Comparison of ENCODE assay signal across 22 cellular contexts in genomic region chr5:75047356-75047755, GRCh38. TPM values are rescaled to one million over a fixed set of nuclear protein-coding genes. Genes with fewer than 3 reads are reported as not detected.
A peak's percentile ranks its signal among the peaks of the same experiment; 100 is the strongest.
DNase-seq lines count a peak whose midpoint lies in the region; ATAC-seq and TF ChIP-seq lines count a peak whose summit lies in the region.
"Had no signal": no experiment of that assay in that cellular context is flagged by ENCODE, and none has a peak within 500 bp of the region (broad histone marks: within the 10 kb centered on the region; RNA-seq: fewer than 3 reads in every experiment).

No MANE protein-coding gene starts in this region.

- intact Hi-C loops in heart right ventricle (cut with DNase I), result loop anchor here in 3 of 10 donors (10.0 kb wide), 3 partner anchors 217 to 383 kb away; partner anchors contain the start of gene HMGCR (in 1 of the 3)

- peaks cover 19% of the 10 kb centered on the region; the same call in 1 of the 2 replicates for H3K36me3 ChIP-seq in Loucy (ENCODE audit: insufficient read depth, low read length)
- H3K36me3 ChIP-seq in heart right ventricle, result peaks cover 0 to 28% (median 0%) of the 10 kb centered on the region in 9 donors
- no peaks in the 10 kb centered on the region for H3K36me3 ChIP-seq in brain microvascular endothelial cell (replicated peaks)
- H3K36me3 ChIP-seq: BLaER1 treated with 17β-estradiol and CSF1 and Interleukin-3, amounts not matched to agents 10 nM and 100 nM had no signal

- H3K9me2 ChIP-seq in Loucy (replicated peaks; ENCODE audit: low read depth, low read length), result no peaks in the 10 kb centered on the region

- no peaks in the 10 kb centered on the region for H4K20me1 ChIP-seq in Loucy (ENCODE audit: insufficient read depth, low read length, poor library complexity, severe bottlenecking)

- H3K4me3 ChIP-seq in Loucy (ENCODE audit: low read length, poor library complexity, severe bottlenecking), result peak overlapping the region; percentile 90
- H3K4me3 ChIP-seq in heart right ventricle, result no peak overlapping the region
- no peak overlapping the region for H3K4me3 ChIP-seq in brain microvascular endothelial cell (ENCODE audit: low read depth, low read length)
- H3K4me3 ChIP-seq: BLaER1 treated with 17β-estradiol and CSF1 and Interleukin-3, amounts not matched to agents 10 nM and 100 nM; GM23248 had no signal

- H3F3A ChIP-seq in Loucy (ENCODE audit: low read depth), result no peaks in the 10 kb centered on the region

- peaks cover 27% of the 10 kb centered on the region for H3K36me3 Mint-ChIP-seq in activated naive CD8-positive, alpha-beta T cell
- peaks cover 15% of the 10 kb centered on the region for H3K36me3 Mint-ChIP-seq in activated naive CD8-positive, alpha-beta T cell treated with anti-CD3 and anti-CD28 coated beads, Interleukin-2, amount 50 U/mL, for 24 hours (ENCODE audit: low read depth)
- peaks cover 28% of the 10 kb centered on the region for H3K36me3 Mint-ChIP-seq in central memory CD8-positive, alpha-beta T cell (ENCODE audit: insufficient read depth)
- H3K36me3 Mint-ChIP-seq in naive thymus-derived CD8-positive, alpha-beta T cell, result peaks cover 27 to 54% (median 48%) of the 10 kb centered on the region in 3 donors

- no peak for DNase-seq in activated naive CD8-positive, alpha-beta T cell treated with anti-CD3 and anti-CD28 coated beads, Interleukin-2, amount 50 U/mL, for 24 hours
- no peak for DNase-seq in central memory CD8-positive, alpha-beta T cell (ENCODE audit: low spot score in 2 of 2)
- no peak for DNase-seq in naive thymus-derived CD8-positive, alpha-beta T cell
- DNase-seq in heart right ventricle (no peak), brain microvascular endothelial cell (no peak)
- DNase-seq: 8988T; Calu3; CD8-positive, alpha-beta T cell; DMS153; GDM1; GM23248; H9; IMR-90; NCI-H1694; NCI-H446; NCI-H526; Right ventricle myocardium superior had no signal

- H3K27ac Mint-ChIP-seq in activated naive CD8-positive, alpha-beta T cell, result peak overlapping the region; percentile 72
- H3K27ac Mint-ChIP-seq in activated naive CD8-positive, alpha-beta T cell treated with anti-CD3 and anti-CD28 coated beads, Interleukin-2, amount 50 U/mL, for 24 hours, result no peak overlapping the region
- peak overlapping the region; percentile 61 for H3K27ac Mint-ChIP-seq in central memory CD8-positive, alpha-beta T cell (ENCODE audit: low read depth)
- H3K27ac Mint-ChIP-seq in naive thymus-derived CD8-positive, alpha-beta T cell, result peak overlapping the region in 6 of 10 donors; percentile 12 to 92 (median 65)
- H3K27ac Mint-ChIP-seq: H9 had no signal

- H3K27me3 ChIP-seq in Loucy (ENCODE audit: insufficient read depth, low read length, poor library complexity, severe bottlenecking) (no peaks in the 10 kb centered on the region), heart right ventricle (peaks cover 0 to 19% (median 0%) of the 10 kb centered on the region in 7 donors), brain microvascular endothelial cell (replicated peaks) (no peaks in the 10 kb centered on the region)

- H3K4me2 ChIP-seq in Loucy (ENCODE audit: low read depth, low read length, poor library complexity, severe bottlenecking), result peak overlapping the region; percentile 88
- H3K4me2 ChIP-seq: BLaER1 treated with 17β-estradiol and CSF1 and Interleukin-3, amounts not matched to agents 10 nM and 100 nM had no signal

- in situ Hi-C loops in brain microvascular endothelial cell (cut with HindIII; ENCODE audit: low pct_ligation_motif_present, low sequenced_read_pairs), result no loop called here

- no peaks in the 10 kb centered on the region for H3K27me3 Mint-ChIP-seq in activated naive CD8-positive, alpha-beta T cell
- no peaks in the 10 kb centered on the region for H3K27me3 Mint-ChIP-seq in activated naive CD8-positive, alpha-beta T cell treated with anti-CD3 and anti-CD28 coated beads, Interleukin-2, amount 50 U/mL, for 24 hours
- no peaks in the 10 kb centered on the region for H3K27me3 Mint-ChIP-seq in central memory CD8-positive, alpha-beta T cell
- H3K27me3 Mint-ChIP-seq in naive thymus-derived CD8-positive, alpha-beta T cell, result peaks cover 0 to 2% (median 0%) of the 10 kb centered on the region in 5 donors

- H3K4me1 Mint-ChIP-seq in activated naive CD8-positive, alpha-beta T cell (ENCODE audit: low read depth), result peaks cover 96% of the 10 kb centered on the region
- H3K4me1 Mint-ChIP-seq in activated naive CD8-positive, alpha-beta T cell treated with anti-CD3 and anti-CD28 coated beads, Interleukin-2, amount 50 U/mL, for 24 hours, result peaks cover 73% of the 10 kb centered on the region
- peaks cover 68% of the 10 kb centered on the region for H3K4me1 Mint-ChIP-seq in central memory CD8-positive, alpha-beta T cell
- peaks cover 47 to 86% (median 79%) of the 10 kb centered on the region in 4 donors for H3K4me1 Mint-ChIP-seq in naive thymus-derived CD8-positive, alpha-beta T cell

- H3K79me2 ChIP-seq in Loucy (ENCODE audit: insufficient read depth, low read length), result peaks cover 75% of the 10 kb centered on the region

- H3K9ac ChIP-seq in Loucy (ENCODE audit: low read depth, low read length, poor library complexity, severe bottlenecking), result peak overlapping the region; percentile 94
- H3K9ac ChIP-seq: BLaER1 treated with 17β-estradiol and CSF1 and Interleukin-3, amounts not matched to agents 10 nM and 100 nM; GM23248 had no signal

- POLR2A ChIA-PET in naive thymus-derived CD8-positive, alpha-beta T cell (lab: Charles Lee), result interaction anchor here (0.7 to 11.6 kb wide), 3 partner anchors 9 to 190 kb away, joined by 3 to 201 read pairs (median 3); partner anchors contain the start of gene ANKRD31

- H2AFZ ChIP-seq in Loucy (ENCODE audit: low read length), result no peak overlapping the region
- H2AFZ ChIP-seq: GM23248 had no signal

- no peaks in the 10 kb centered on the region for H3K9me3 Mint-ChIP-seq in activated naive CD8-positive, alpha-beta T cell (ENCODE audit: low read depth)
- no peaks in the 10 kb centered on the region for H3K9me3 Mint-ChIP-seq in activated naive CD8-positive, alpha-beta T cell treated with anti-CD3 and anti-CD28 coated beads, Interleukin-2, amount 50 U/mL, for 24 hours
- no peaks in the 10 kb centered on the region for H3K9me3 Mint-ChIP-seq in central memory CD8-positive, alpha-beta T cell
- H3K9me3 Mint-ChIP-seq in naive thymus-derived CD8-positive, alpha-beta T cell, result peaks cover 0 to 3% (median 0%) of the 10 kb centered on the region in 9 donors
- H3K9me3 Mint-ChIP-seq: CD8-positive, alpha-beta T cell; H9 had no signal

- TF ChIP-seq CTCF in Loucy (conservative IDR thresholded peaks at IDR 0.05; ENCODE audit: low read length) (no peak), heart right ventricle (IDR thresholded peaks at IDR 0.05) (no peak), brain microvascular endothelial cell (IDR thresholded peaks at IDR 0.05; ENCODE audit: low read depth, low read length, missing control alignments) (no peak)

- ATAC-seq in activated naive CD8-positive, alpha-beta T cell treated with anti-CD3 and anti-CD28 coated beads, Interleukin-2, amount 50 U/mL, for 24 hours, result no peak
- no peak for ATAC-seq in central memory CD8-positive, alpha-beta T cell (replicated peaks; ENCODE audit: extremely low read depth, poor library complexity, severe bottlenecking)
- no peak for ATAC-seq in naive thymus-derived CD8-positive, alpha-beta T cell
- ATAC-seq in HG02610 (IDR thresholded peaks at IDR 0.05; ENCODE audit: unreplicated experiment) (no peak), heart right ventricle (no peak)
- ATAC-seq: CD8-positive, alpha-beta T cell had no signal

- no peak overlapping the region for H3K4me3 Mint-ChIP-seq in activated naive CD8-positive, alpha-beta T cell
- H3K4me3 Mint-ChIP-seq in activated naive CD8-positive, alpha-beta T cell treated with anti-CD3 and anti-CD28 coated beads, Interleukin-2, amount 50 U/mL, for 24 hours, result no peak overlapping the region
- H3K4me3 Mint-ChIP-seq in central memory CD8-positive, alpha-beta T cell, result peak overlapping the region; percentile 76
- peak overlapping the region in 8 of 10 donors; percentile 2 to 97 (median 78) for H3K4me3 Mint-ChIP-seq in naive thymus-derived CD8-positive, alpha-beta T cell
- H3K4me3 Mint-ChIP-seq: H9 had no signal

- no peak overlapping the region for H3K27ac ChIP-seq in heart right ventricle
- no peak overlapping the region for H3K27ac ChIP-seq in brain microvascular endothelial cell
- H3K27ac ChIP-seq: BLaER1 treated with 17β-estradiol and CSF1 and Interleukin-3, amounts not matched to agents 10 nM and 100 nM; GM23248 had no signal

- H3K9me3 ChIP-seq in Loucy (ENCODE audit: insufficient read depth, low read depth, low read length) (no peaks in the 10 kb centered on the region), heart right ventricle (no peaks in the 10 kb centered on the region)
- H3K9me3 ChIP-seq: BLaER1 treated with 17β-estradiol and CSF1 and Interleukin-3, amounts not matched to agents 10 nM and 100 nM had no signal

- H3K4me1 ChIP-seq in Loucy (ENCODE audit: insufficient read depth, low read length, poor library complexity, severe bottlenecking) (peaks cover 82% of the 10 kb centered on the region), heart right ventricle (peaks cover 0 to 24% (median 11%) of the 10 kb centered on the region in 9 donors)

RNA-seq across cellular contexts. Expression of gene GCNT4, which starts 5.0 kb away (rescaled TPM):
- total RNA-seq in naive thymus-derived CD8-positive, alpha-beta T cell, result 10 to 100 TPM; 22.5 to 23.5 TPM
- 1 to 10 TPM; 2.3 to 2.7 (median 2.6) TPM for polyA plus RNA-seq in naive thymus-derived CD8-positive, alpha-beta T cell
- total RNA-seq in heart right ventricle, result under 1 TPM; 0.13 to 0.58 (median 0.33) TPM
- under 1 TPM; 0.09 to 0.22 TPM for polyA plus RNA-seq in heart right ventricle
- total RNA-seq: RPMI7951 had no signal

Comparison
In these comparisons a context has a peak if more than half of its experiments do, and no peak if none do; other contexts are left out.
1. H3K4me3 Mint-ChIP-seq: peak in central memory CD8-positive, alpha-beta T cell (single experiment) and naive thymus-derived CD8-positive, alpha-beta T cell (8 of 10); none in activated naive CD8-positive, alpha-beta T cell (single experiment) and activated naive CD8-positive, alpha-beta T cell treated with anti-CD3 and anti-CD28 coated beads, Interleukin-2, amount 50 U/mL, for 24 hours (single experiment).
2. RNA of gene GCNT4, which starts 5.0 kb away (total RNA-seq): 22.5 to 23.5 TPM in naive thymus-derived CD8-positive, alpha-beta T cell; 0.13 to 0.58 TPM in heart right ventricle; every median in the first group is over 10 times any median in the second.